Comparison of ENCODE assay signal across 29 cellular contexts in the genomic region with DNA sequence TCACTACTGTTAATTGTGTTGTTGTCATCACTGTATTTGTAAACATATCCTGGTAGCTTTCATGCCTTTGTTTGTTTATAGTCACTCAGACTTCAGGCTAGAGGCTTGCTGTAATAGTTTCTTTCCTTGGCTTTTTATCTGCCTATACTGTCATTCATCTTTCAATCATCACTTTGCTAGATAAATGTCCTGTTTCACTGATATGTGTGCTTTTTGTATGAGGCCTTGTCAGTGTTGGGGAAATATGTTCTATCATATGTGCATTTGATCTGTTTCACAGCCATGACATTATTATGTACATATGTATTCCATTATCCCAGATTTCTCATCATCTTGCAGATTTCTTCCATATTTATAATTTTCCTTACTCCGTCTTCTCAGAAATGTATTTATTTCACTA.
"Had no signal": no experiment of that assay in that cellular context is flagged by ENCODE, and none has a peak within 500 bp of the region (broad histone marks: within the 10 kb centered on the region; RNA-seq: fewer than 3 reads in every experiment).

No MANE protein-coding gene starts in this region.

- H3K27me3 Mint-ChIP-seq: stimulated activated memory B cell treated with anti-CD40 and anti-IgM and Interleukin-4, amounts not matched to agents 10 μg/mL and 1 μg/mL and 100 μg/mL, for 72 hours; stimulated activated naive B cell treated with anti-CD40 and anti-IgM and Interleukin-4, amounts not matched to agents 10 μg/mL and 1 μg/mL and 100 μg/mL, for 72 hours; stimulated activated naive CD8-positive, alpha-beta T cell treated with anti-CD3 and anti-CD28 coated beads, Interleukin-15, amount 100 ng/mL, for 72 hours; stimulated activated naive CD8-positive, alpha-beta T cell treated with anti-CD3 and anti-CD28 coated beads, Interleukin-15, Interleukin-2, amounts not matched to agents 100 ng/mL and 50 ng/mL, for 24 hours; type B pancreatic cell had no signal

- H3K4me1 Mint-ChIP-seq: stimulated activated effector memory CD8-positive, alpha-beta T cell treated with anti-CD3 and anti-CD28 coated beads, Interleukin-12 subunit alpha, Interleukin-12 subunit beta, amount 100 ng/mL, for 72 hours; stimulated activated memory B cell treated with anti-CD40 and anti-IgM and Interleukin-4, amounts not matched to agents 10 μg/mL and 1 μg/mL and 100 μg/mL, for 72 hours; stimulated activated naive B cell treated with anti-CD40 and anti-IgM and Interleukin-4, amounts not matched to agents 10 μg/mL and 1 μg/mL and 100 μg/mL, for 72 hours; stimulated activated naive CD8-positive, alpha-beta T cell treated with anti-CD3 and anti-CD28 coated beads, Interleukin-15, amount 100 ng/mL, for 72 hours had no signal

- H3K36me3 ChIP-seq: stomach, suprapubic skin, thoracic aorta, thyroid gland, tibial artery, tibial nerve, transverse colon, upper lobe of left lung, upper lobe of right lung, uterus, vagina had no signal

- H3K4me3 ChIP-seq: stomach, suprapubic skin, testis, thoracic aorta, thyroid gland, tibial artery, tibial nerve, transverse colon, upper lobe of left lung, upper lobe of right lung, uterus, vagina had no signal

- H3K27me3 ChIP-seq: stomach, suprapubic skin, testis, thyroid gland, tibial artery, tibial nerve, transverse colon, upper lobe of left lung, upper lobe of right lung, uterus, vagina had no signal

- ATAC-seq: stimulated activated effector memory CD8-positive, alpha-beta T cell treated with anti-CD3 and anti-CD28 coated beads, Interleukin-12 subunit alpha, Interleukin-12 subunit beta, amount 100 ng/mL, for 72 hours; stimulated activated memory B cell treated with anti-CD40 and anti-IgM and Interleukin-4, amounts not matched to agents 10 μg/mL and 1 μg/mL and 100 μg/mL, for 72 hours; stimulated activated naive B cell treated with anti-CD40 and anti-IgM and Interleukin-4, amounts not matched to agents 10 μg/mL and 1 μg/mL and 100 μg/mL, for 72 hours; stimulated activated naive CD8-positive, alpha-beta T cell treated with anti-CD3 and anti-CD28 coated beads, Interleukin-15, amount 100 ng/mL, for 72 hours; stimulated activated naive CD8-positive, alpha-beta T cell treated with anti-CD3 and anti-CD28 coated beads, Interleukin-15, Interleukin-2, amounts not matched to agents 100 U/mL and 50 U/mL, for 24 hours; upper lobe of right lung had no signal

- FAIRE-seq: urothelium cell line had no signal

- H3K9me3 Mint-ChIP-seq: stimulated activated memory B cell treated with anti-CD40 and anti-IgM and Interleukin-4, amounts not matched to agents 10 μg/mL and 1 μg/mL and 100 μg/mL, for 72 hours; stimulated activated naive B cell treated with anti-CD40 and anti-IgM and Interleukin-4, amounts not matched to agents 10 μg/mL and 1 μg/mL and 100 μg/mL, for 72 hours; stimulated activated naive CD8-positive, alpha-beta T cell treated with anti-CD3 and anti-CD28 coated beads, Interleukin-15, amount 100 ng/mL, for 72 hours; stimulated activated naive CD8-positive, alpha-beta T cell treated with anti-CD3 and anti-CD28 coated beads, Interleukin-15, Interleukin-2, amounts not matched to agents 100 ng/mL and 50 ng/mL, for 24 hours; type B pancreatic cell had no signal

- H3K9me3 ChIP-seq: stomach, testis, thoracic aorta, thyroid gland, tibial artery, transverse colon, upper lobe of left lung, upper lobe of right lung, uterus, vagina had no signal

- H3K4me3 Mint-ChIP-seq: stimulated activated effector memory CD8-positive, alpha-beta T cell treated with anti-CD3 and anti-CD28 coated beads, Interleukin-12 subunit alpha, Interleukin-12 subunit beta, amount 100 ng/mL, for 72 hours; stimulated activated memory B cell treated with anti-CD40 and anti-IgM and Interleukin-4, amounts not matched to agents 10 μg/mL and 1 μg/mL and 100 μg/mL, for 72 hours; stimulated activated naive B cell treated with anti-CD40 and anti-IgM and Interleukin-4, amounts not matched to agents 10 μg/mL and 1 μg/mL and 100 μg/mL, for 72 hours; stimulated activated naive CD8-positive, alpha-beta T cell treated with anti-CD3 and anti-CD28 coated beads, Interleukin-15, amount 100 ng/mL, for 72 hours; stimulated activated naive CD8-positive, alpha-beta T cell treated with anti-CD3 and anti-CD28 coated beads, Interleukin-15, Interleukin-2, amounts not matched to agents 100 ng/mL and 50 ng/mL, for 24 hours; type B pancreatic cell had no signal

- DNase-seq: stimulated activated CD4-positive, alpha-beta T cell treated with anti-CD3 and anti-CD28 coated beads, Interleukin-2, amount 100 ng/mL, for 48 hours; stimulated activated CD4-positive, alpha-beta T cell treated with anti-CD3 and anti-CD28 coated beads, Interleukin-4, amount 100 ng/mL, for 1 hour; stimulated activated CD4-positive, alpha-beta T cell treated with anti-CD3 and anti-CD28 coated beads, Interleukin-4, amount 100 ng/mL, for 24 hours; stimulated activated CD4-positive, alpha-beta T cell treated with anti-CD3 and anti-CD28 coated beads, Interleukin-4, amount 100 ng/mL, for 4 hours; stimulated activated CD8-positive, alpha-beta memory T cell treated with anti-CD3 and anti-CD28 coated beads, Interleukin-4, amount 100 ng/mL, for 48 hours; stimulated activated naive B cell treated with anti-CD40 and anti-IgM and Interleukin-4, amounts not matched to agents 10 μg/mL and 1 μg/mL and 100 μg/mL, for 72 hours; stimulated activated naive CD4-positive, alpha-beta T cell; stimulated activated naive CD4-positive, alpha-beta T cell treated with Interleukin-2 at 50 U/mL for 16 hours; stimulated activated naive CD8-positive, alpha-beta T cell treated with anti-CD3 and anti-CD28 coated beads, Interleukin-15, amount 100 ng/mL, for 72 hours; stimulated activated naive CD8-positive, alpha-beta T cell treated with anti-CD3 and anti-CD28 coated beads, Interleukin-15, Interleukin-2, amounts not matched to agents 100 U/mL and 50 U/mL, for 24 hours; stomach; substantia nigra; testis; thyroid gland; tibial artery; transverse colon; trophoblast cell; upper lobe of left lung; upper lobe of right lung; uterus had no signal

- H3K27ac ChIP-seq: stomach, suprapubic skin, testis, thoracic aorta, thyroid gland, tibial artery, tibial nerve, transverse colon, upper lobe of left lung, upper lobe of right lung, uterus, vagina had no signal

- H3K27ac Mint-ChIP-seq: stimulated activated effector memory CD8-positive, alpha-beta T cell treated with anti-CD3 and anti-CD28 coated beads, Interleukin-12 subunit alpha, Interleukin-12 subunit beta, amount 100 ng/mL, for 72 hours; stimulated activated memory B cell treated with anti-CD40 and anti-IgM and Interleukin-4, amounts not matched to agents 10 μg/mL and 1 μg/mL and 100 μg/mL, for 72 hours; stimulated activated naive B cell treated with anti-CD40 and anti-IgM and Interleukin-4, amounts not matched to agents 10 μg/mL and 1 μg/mL and 100 μg/mL, for 72 hours; stimulated activated naive CD8-positive, alpha-beta T cell treated with anti-CD3 and anti-CD28 coated beads, Interleukin-15, amount 100 ng/mL, for 72 hours; stimulated activated naive CD8-positive, alpha-beta T cell treated with anti-CD3 and anti-CD28 coated beads, Interleukin-15, Interleukin-2, amounts not matched to agents 100 ng/mL and 50 ng/mL, for 24 hours; type B pancreatic cell had no signal

- H3K36me3 Mint-ChIP-seq: stimulated activated effector memory CD8-positive, alpha-beta T cell treated with anti-CD3 and anti-CD28 coated beads, Interleukin-12 subunit alpha, Interleukin-12 subunit beta, amount 100 ng/mL, for 72 hours; stimulated activated memory B cell treated with anti-CD40 and anti-IgM and Interleukin-4, amounts not matched to agents 10 μg/mL and 1 μg/mL and 100 μg/mL, for 72 hours; stimulated activated naive B cell treated with anti-CD40 and anti-IgM and Interleukin-4, amounts not matched to agents 10 μg/mL and 1 μg/mL and 100 μg/mL, for 72 hours had no signal
